ENCODE assay signal across 11 cellular contexts in the genomic region with DNA sequence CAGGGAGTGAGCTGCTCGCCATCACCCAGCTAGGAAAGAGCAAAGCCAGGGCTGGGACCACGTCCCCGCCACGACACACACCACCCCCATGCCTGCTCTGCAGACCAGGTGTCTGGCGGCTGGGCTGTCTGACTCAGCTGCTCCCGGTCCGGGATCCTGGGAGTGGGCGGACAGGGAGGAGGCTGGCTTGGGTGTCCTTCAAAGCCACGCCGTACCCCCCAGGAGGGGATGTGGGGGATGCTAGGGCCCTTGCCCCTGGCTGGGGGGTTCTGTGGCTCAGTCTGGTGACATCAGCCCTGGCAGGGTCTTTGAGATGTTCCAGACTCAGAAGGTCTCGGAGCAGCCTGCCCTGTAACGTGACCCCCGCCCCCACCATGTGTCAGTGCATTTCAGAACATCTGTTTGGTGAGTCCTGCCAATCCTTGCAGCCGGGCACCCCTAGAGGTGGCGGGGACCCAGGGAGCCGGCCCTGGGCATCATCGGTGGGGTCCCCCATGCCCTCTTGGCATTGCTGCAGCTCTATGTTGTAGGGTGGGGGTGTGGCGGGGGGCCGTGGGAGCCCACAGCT.
DNase-seq lines count a peak whose midpoint lies in the region; ATAC-seq and TF ChIP-seq lines count a peak whose summit lies in the region.
"Had no signal": no experiment of that assay in that cellular context is flagged by ENCODE, and none has a peak within 500 bp of the region (broad histone marks: within the 10 kb centered on the region; RNA-seq: fewer than 3 reads in every experiment).

No MANE protein-coding gene starts in this region.

- no peaks in the 10 kb centered on the region for H3K79me2 ChIP-seq in OCI-LY7 (ENCODE audit: insufficient read depth, low read depth, low read length)

- H3K4me2 ChIP-seq in OCI-LY7 (ENCODE audit: low read length): no peak overlapping the region
- H3K4me2 ChIP-seq: BLaER1 had no signal

- BruUV-seq in OCI-LY7 (replicated peaks; lab: Mats Ljungman, UMichigan): no TSS peak

- POLR2A ChIA-PET in OCI-LY7 (lab: Charles Lee): no interaction called here

- H3K36me3 ChIP-seq in heart left ventricle (peaks cover 0 to 9% (median 0%) of the 10 kb centered on the region in 9 donors), prostate gland (no peaks in the 10 kb centered on the region), OCI-LY7 (ENCODE audit: insufficient read depth, low read length) (no peaks in the 10 kb centered on the region)
- H3K36me3 ChIP-seq: BLaER1 had no signal

- intact Hi-C loops in heart left ventricle (cut with DNase I): no loop called here
- intact Hi-C loops in prostate gland (cut with DNase I): loop anchor here (5.0 kb wide), 1 partner anchor 41 kb away; no protein-coding TSS in a partner anchor
- intact Hi-C loops in OCI-LY7 (cut with micrococcal nuclease; ENCODE audit: unreplicated experiment): no loop called here

- 30 to 49% (median 43%) methylated on average over 12 to 19 of the region's 19 CpGs for WGBS in heart left ventricle, 4 donors
- 40% methylated on average over 19 of the region's 19 CpGs for WGBS in prostate gland

- H2AFZ ChIP-seq in OCI-LY7 (ENCODE audit: low read length): no peak overlapping the region

- H3K27me3 ChIP-seq in heart left ventricle (peaks cover 0 to 37% (median 10%) of the 10 kb centered on the region in 9 donors), prostate gland (replicated peaks; ENCODE audit: insufficient read depth) (peaks cover 3% of the 10 kb centered on the region)
- H3K27me3 ChIP-seq: BLaER1 had no signal

- TF ChIP-seq POLR2A in heart left ventricle (IDR thresholded peaks at IDR 0.05) (no peak), prostate gland (IDR thresholded peaks at IDR 0.05) (no peak)

- H3K4me1 ChIP-seq in heart left ventricle (peaks cover 0 to 37% (median 8%) of the 10 kb centered on the region in 12 donors), prostate gland (replicated peaks) (no peaks in the 10 kb centered on the region), OCI-LY7 (ENCODE audit: insufficient read depth, low read length, poor library complexity, severe bottlenecking) (no peaks in the 10 kb centered on the region)

- no peaks in the 10 kb centered on the region for H3K9me2 ChIP-seq in OCI-LY7 (ENCODE audit: insufficient read depth, low read length)

- H3K9me3 ChIP-seq in heart left ventricle (no peaks in the 10 kb centered on the region), prostate gland (no peaks in the 10 kb centered on the region), OCI-LY7 (ENCODE audit: low read length) (no peaks in the 10 kb centered on the region)
- H3K9me3 ChIP-seq: BLaER1 had no signal

- CTCF ChIA-PET in OCI-LY7 (lab: Charles Lee; ENCODE audit: unreplicated experiment): no interaction called here

- DNase-seq in EL (peak; percentile 28), heart left ventricle (peak; percentile 60 to 85 (median 76)), prostate gland (ENCODE audit: low spot score) (no peak), OCI-LY7 (ENCODE audit: low spot score) (no peak), HuH-7 (ENCODE audit: low spot score) (no peak)
- DNase-seq in stimulated activated CD4-positive, alpha-beta T cell treated with anti-CD3 and anti-CD28 coated beads, Interleukin-4, amount 100 ng/mL, for 1 hour: no peak
- DNase-seq: activated CD4-positive, CD25-positive, alpha-beta regulatory T cell; NCI-H1436 had no signal

- H3K27ac ChIP-seq in heart left ventricle: peak overlapping the region in 9 of 12 donors; percentile 30 to 87 (median 60)
- peak overlapping the region; percentile 64 to 73 for H3K27ac ChIP-seq in prostate gland
- H3K27ac ChIP-seq in OCI-LY7 (ENCODE audit: low read depth, low read length, poor library complexity, severe bottlenecking): no peak overlapping the region
- H3K27ac ChIP-seq: BLaER1 had no signal

- no peak for TF ChIP-seq CTCF in heart left ventricle (IDR thresholded peaks at IDR 0.05)
- TF ChIP-seq CTCF in prostate gland (IDR thresholded peaks at IDR 0.05): no peak
- TF ChIP-seq CTCF in OCI-LY7 (conservative IDR thresholded peaks at IDR 0.05; ENCODE audit: low read length): no peak

- no peaks in the 10 kb centered on the region for H4K20me1 ChIP-seq in OCI-LY7 (ENCODE audit: insufficient read depth, low read length)
- H4K20me1 ChIP-seq: BLaER1 had no signal

- no peak overlapping the region for H3K4me3 ChIP-seq in heart left ventricle
- H3K4me3 ChIP-seq in prostate gland: no peak overlapping the region
- no peak overlapping the region for H3K4me3 ChIP-seq in OCI-LY7 (ENCODE audit: low read depth, low read length, poor library complexity, severe bottlenecking)
- H3K4me3 ChIP-seq: BLaER1 had no signal

- peak; percentile 69 for ATAC-seq in SK-N-SH treated with all-trans-retinoic acid at 6 μM for 48 hours
- ATAC-seq in heart left ventricle: peak; percentile 17 to 77 (median 67)
- no peak for ATAC-seq in GM21367 (IDR thresholded peaks at IDR 0.05; ENCODE audit: unreplicated experiment)

TF ChIP-seq in SK-N-SH treated with all-trans-retinoic acid at 6 μM for 48 hours, 23 proteins besides CTCF, POLR2A, EP300 and RAD21:
- no peak for TF ChIP-seq ISL1 (CRISPR knock-in tag; IDR thresholded peaks at IDR 0.05)
- peak; percentile 74; the same call in 1 of the 2 replicates for TF ChIP-seq TCF4 (CRISPR knock-in tag; IDR thresholded peaks at IDR 0.05; ENCODE audit: borderline replicate concordance)
TF ChIP-seq in SK-N-SH treated with all-trans-retinoic acid at 6 μM for 48 hours: peak in this region for 1.

Comparison
In these comparisons a context has a peak if more than half of its experiments do, and no peak if none do; other contexts are left out.
1. DNase-seq: peak in EL (single experiment) and heart left ventricle (5 of 5); none in prostate gland (single experiment), OCI-LY7 (single experiment), stimulated activated CD4-positive, alpha-beta T cell treated with anti-CD3 and anti-CD28 coated beads, Interleukin-4, amount 100 ng/mL, for 1 hour (single experiment) and HuH-7 (single experiment).